12 cellular contexts compared by ENCODE assay signal in genomic region chr6:111730835-111731234, GRCh38.
DNase-seq lines count a peak whose midpoint lies in the region; ATAC-seq and TF ChIP-seq lines count a peak whose summit lies in the region.
"Had no signal": no experiment of that assay in that cellular context is flagged by ENCODE, and none has a peak within 500 bp of the region (broad histone marks: within the 10 kb centered on the region; RNA-seq: fewer than 3 reads in every experiment).

No MANE protein-coding gene starts in this region.

- H3K4me1 Mint-ChIP-seq in activated T-helper 1 cell treated with anti-CD3 and anti-CD28 coated beads, Interleukin-12 subunit alpha, Interleukin-12 subunit beta, Interleukin-2, Interleukin-4 antibody, amounts not matched to agents 30 ng/mL and 10 ng/mL and 1 ng/mL, durations not matched to agents 14 hours and 24 hours and 36 hours (ENCODE audit: low read depth) = peaks cover 73% of the 10 kb centered on the region

- H3K4me1 ChIP-seq in heart right ventricle = peaks cover 0 to 57% (median 34%) of the 10 kb centered on the region in 9 donors
- H3K4me1 ChIP-seq in esophagus muscularis mucosa = peaks cover 8 to 37% (median 18%) of the 10 kb centered on the region in 4 donors

- H3K27ac Mint-ChIP-seq in activated T-helper 1 cell treated with anti-CD3 and anti-CD28 coated beads, Interleukin-12 subunit alpha, Interleukin-12 subunit beta, Interleukin-2, Interleukin-4 antibody, amounts not matched to agents 30 ng/mL and 10 ng/mL and 1 ng/mL, durations not matched to agents 14 hours and 24 hours and 36 hours = peak overlapping the region; percentile 70

- no peaks in the 10 kb centered on the region for H3K27me3 ChIP-seq in heart right ventricle
- no peaks in the 10 kb centered on the region for H3K27me3 ChIP-seq in esophagus muscularis mucosa
- H3K27me3 ChIP-seq: SJSA1 had no signal

- ATAC-seq in heart right ventricle (peak; percentile 30 to 58 (median 45)), GM18858 (IDR thresholded peaks at IDR 0.05; ENCODE audit: unreplicated experiment) (no peak)

- peak overlapping the region in 7 of 10 donors; percentile 12 to 56 (median 38) for H3K27ac ChIP-seq in heart right ventricle
- peak overlapping the region in 1 of 4 donors; percentile 10 for H3K27ac ChIP-seq in esophagus muscularis mucosa (replicated peaks in 1 of 4)
- H3K27ac ChIP-seq: SJSA1 had no signal

- H3K36me3 Mint-ChIP-seq in activated T-helper 1 cell treated with anti-CD3 and anti-CD28 coated beads, Interleukin-12 subunit alpha, Interleukin-12 subunit beta, Interleukin-2, Interleukin-4 antibody, amounts not matched to agents 30 ng/mL and 10 ng/mL and 1 ng/mL, durations not matched to agents 14 hours and 24 hours and 36 hours (ENCODE audit: low read depth) = peaks cover 50% of the 10 kb centered on the region

- H3K36me3 ChIP-seq in heart right ventricle (peaks cover 0 to 15% (median 0%) of the 10 kb centered on the region in 9 donors), esophagus muscularis mucosa (no peaks in the 10 kb centered on the region)
- H3K36me3 ChIP-seq: SJSA1 had no signal

- TF ChIP-seq POLR2A in esophagus muscularis mucosa (IDR thresholded peaks at IDR 0.05; ENCODE audit: low read depth) = no peak

- H3K4me3 Mint-ChIP-seq in activated T-helper 1 cell treated with anti-CD3 and anti-CD28 coated beads, Interleukin-12 subunit alpha, Interleukin-12 subunit beta, Interleukin-2, Interleukin-4 antibody, amounts not matched to agents 30 ng/mL and 10 ng/mL and 1 ng/mL, durations not matched to agents 14 hours and 24 hours and 36 hours = no peak overlapping the region

- TF ChIP-seq EP300 in esophagus muscularis mucosa (IDR thresholded peaks at IDR 0.05) = no peak

- H3K9me3 ChIP-seq in heart right ventricle (peaks cover 0 to 12% (median 8%) of the 10 kb centered on the region in 11 donors), esophagus muscularis mucosa (peaks cover 0 to 11% (median 9%) of the 10 kb centered on the region in 4 donors)
- H3K9me3 ChIP-seq: SJSA1 had no signal

- no peak for TF ChIP-seq CTCF in heart right ventricle (IDR thresholded peaks at IDR 0.05)
- TF ChIP-seq CTCF in esophagus muscularis mucosa (IDR thresholded peaks at IDR 0.05) = no peak

- DNase-seq in COR-L47 (lab: John Stamatoyannopoulos, UW) (peak; percentile 60), heart right ventricle (peak; percentile 44 to 58), occipital lobe (lab: John Stamatoyannopoulos, UW) (peak; percentile 20), NCI-H128 (lab: John Stamatoyannopoulos, UW; ENCODE audit: unreplicated experiment) (no peak), esophagus muscularis mucosa (ENCODE audit: extremely low spot score) (no peak)
- DNase-seq in activated T-helper 1 cell treated with anti-CD3 and anti-CD28 coated beads, Interleukin-12 subunit alpha, Interleukin-12 subunit beta, Interleukin-2, Interleukin-4 antibody, amounts not matched to agents 30 ng/mL and 10 ng/mL and 1 ng/mL, durations not matched to agents 14 hours and 24 hours and 36 hours (ENCODE audit: low spot score) = no peak
- no peak for DNase-seq in stimulated activated naive CD4-positive, alpha-beta T cell treated with Interleukin-2 at 50 U/mL for 16 hours (lab: John Stamatoyannopoulos, UW)
- DNase-seq: activated CD4-positive, alpha-beta T cell treated with anti-CD3 and anti-CD28 coated beads, Interleukin-2, amount 50 U/mL, for 4 hours; cerebellar nuclear complex; foreskin melanocyte had no signal

- peaks cover 9% of the 10 kb centered on the region for H3K9me3 Mint-ChIP-seq in activated T-helper 1 cell treated with anti-CD3 and anti-CD28 coated beads, Interleukin-12 subunit alpha, Interleukin-12 subunit beta, Interleukin-2, Interleukin-4 antibody, amounts not matched to agents 30 ng/mL and 10 ng/mL and 1 ng/mL, durations not matched to agents 14 hours and 24 hours and 36 hours

- H3K4me3 ChIP-seq in heart right ventricle (no peak overlapping the region), esophagus muscularis mucosa (no peak overlapping the region)
- H3K4me3 ChIP-seq: SJSA1 had no signal

- WGBS in heart right ventricle, 2 donors = 56 to 65% methylated on average over 11 of the region's 11 CpGs
- WGBS in esophagus muscularis mucosa = 80% methylated on average over 11 of the region's 11 CpGs

- no peaks in the 10 kb centered on the region for H3K27me3 Mint-ChIP-seq in activated T-helper 1 cell treated with anti-CD3 and anti-CD28 coated beads, Interleukin-12 subunit alpha, Interleukin-12 subunit beta, Interleukin-2, Interleukin-4 antibody, amounts not matched to agents 30 ng/mL and 10 ng/mL and 1 ng/mL, durations not matched to agents 14 hours and 24 hours and 36 hours (ENCODE audit: insufficient read depth)

- intact Hi-C loops in activated T-helper 1 cell treated with anti-CD3 and anti-CD28 coated beads, Interleukin-12 subunit alpha, Interleukin-12 subunit beta, Interleukin-2, Interleukin-4 antibody, amounts not matched to agents 30 ng/mL and 10 ng/mL and 1 ng/mL, durations not matched to agents 14 hours and 24 hours and 36 hours (cut with micrococcal nuclease) = no loop called here
- intact Hi-C loops in heart right ventricle (cut with DNase I) = loop anchor here in 2 of 10 donors (5.0 to 10.0 kb wide), 2 partner anchors 141 to 144 kb away; partner anchors contain the start of gene FYN (in 2 of the 2)
- intact Hi-C loops in esophagus muscularis mucosa (cut with DNase I) = no loop called here

Comparison
In these comparisons a context has a peak if more than half of its experiments do, and no peak if none do; other contexts are left out.
1. DNase-seq: peak in COR-L47 (single experiment), heart right ventricle (2 of 2) and occipital lobe (single experiment); none in activated T-helper 1 cell treated with anti-CD3 and anti-CD28 coated beads, Interleukin-12 subunit alpha, Interleukin-12 subunit beta, Interleukin-2, Interleukin-4 antibody, amounts not matched to agents 30 ng/mL and 10 ng/mL and 1 ng/mL, durations not matched to agents 14 hours and 24 hours and 36 hours (single experiment), NCI-H128 (single experiment), stimulated activated naive CD4-positive, alpha-beta T cell treated with Interleukin-2 at 50 U/mL for 16 hours (single experiment) and esophagus muscularis mucosa (single experiment).